8 cellular contexts compared by ENCODE assay signal in the genomic region with DNA sequence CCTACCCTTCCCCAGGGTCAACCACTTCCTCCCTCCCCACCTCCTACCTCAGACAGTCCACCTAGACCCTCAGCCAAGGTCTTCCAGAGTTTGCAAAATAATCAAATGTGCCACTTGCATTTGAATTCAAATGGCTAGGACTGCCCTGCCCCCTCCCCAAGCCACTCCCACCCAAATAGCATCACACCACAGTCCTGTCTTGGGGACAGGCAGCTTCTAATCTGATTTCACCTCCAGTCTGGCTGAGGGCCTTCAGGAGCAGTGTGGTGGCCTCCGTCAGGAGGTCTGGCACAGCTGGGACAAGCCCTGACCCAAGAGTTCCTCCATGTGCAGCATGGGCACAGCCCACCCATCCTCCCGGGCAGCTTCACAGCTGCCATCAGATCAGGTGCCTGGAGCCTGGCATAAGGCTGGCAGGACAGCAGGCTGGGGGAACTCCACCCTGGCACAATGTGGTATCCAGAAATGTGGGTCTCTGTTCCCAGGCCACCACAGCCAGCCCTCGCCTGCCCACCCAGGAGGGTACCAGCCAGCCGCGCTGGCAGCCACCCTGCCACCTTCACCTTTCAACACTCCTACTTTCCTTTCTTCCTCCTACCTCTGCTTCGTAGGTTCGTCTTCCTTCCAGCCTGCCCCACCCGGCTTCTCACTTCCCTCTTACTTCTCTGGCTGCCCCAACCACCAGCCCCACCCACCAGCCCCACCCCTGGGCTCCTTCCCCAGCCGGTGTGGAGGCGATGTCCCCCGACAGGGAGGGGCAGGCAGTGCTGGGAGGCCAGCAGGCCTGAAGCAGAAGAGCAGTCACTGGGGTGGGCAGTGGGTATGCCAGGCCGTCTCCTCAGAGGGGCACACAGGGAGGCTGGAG. TPM values are rescaled to one million over a fixed set of nuclear protein-coding genes. Genes with fewer than 3 reads are reported as not detected.
A peak's percentile ranks its signal among the peaks of the same experiment; 100 is the strongest.
DNase-seq lines count a peak whose midpoint lies in the region; ATAC-seq lines count a peak whose summit lies in the region.

A gene with protein sequence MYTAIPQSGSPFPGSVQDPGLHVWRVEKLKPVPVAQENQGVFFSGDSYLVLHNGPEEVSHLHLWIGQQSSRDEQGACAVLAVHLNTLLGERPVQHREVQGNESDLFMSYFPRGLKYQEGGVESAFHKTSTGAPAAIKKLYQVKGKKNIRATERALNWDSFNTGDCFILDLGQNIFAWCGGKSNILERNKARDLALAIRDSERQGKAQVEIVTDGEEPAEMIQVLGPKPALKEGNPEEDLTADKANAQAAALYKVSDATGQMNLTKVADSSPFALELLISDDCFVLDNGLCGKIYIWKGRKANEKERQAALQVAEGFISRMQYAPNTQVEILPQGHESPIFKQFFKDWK (minus strand): TSS at position 648 of the 865 bp plus-strand sequence. CDS start 8,221 bp downstream, outside the sequence.

- H3K27ac Mint-ChIP-seq in activated CD8-positive, alpha-beta memory T cell treated with anti-CD3 and anti-CD28 coated beads, Interleukin-2, amount 10 ng/mL, durations not matched to agents 7 days and 5 days = peak within 1 kb of the TSS; percentile 83

- intact Hi-C loops in sciatic nerve (cut with DNase I) = no loop called here

- no peaks in the 10 kb centered on the region for H3K9me3 ChIP-seq in KOPT-K1 (ENCODE audit: insufficient read depth, low read length, poor library complexity, severe bottlenecking)

- H3K27ac ChIP-seq in KOPT-K1 (ENCODE audit: low read depth, low read length, poor library complexity, severe bottlenecking) = peak within 1 kb of the TSS; percentile 97

- peaks cover 68% of the 10 kb centered on the region for H3K4me1 Mint-ChIP-seq in activated CD8-positive, alpha-beta memory T cell treated with anti-CD3 and anti-CD28 coated beads, Interleukin-2, amount 10 ng/mL, durations not matched to agents 7 days and 5 days

- peak; percentile 69 for ATAC-seq in GM21576 (IDR thresholded peaks at IDR 0.05; ENCODE audit: unreplicated experiment)
- ATAC-seq in activated CD8-positive, alpha-beta memory T cell treated with anti-CD3 and anti-CD28 coated beads, Interleukin-2, amount 10 ng/mL, durations not matched to agents 7 days and 5 days = peak; percentile 47
- ATAC-seq in sciatic nerve = peak; percentile 46

- H3K36me3 ChIP-seq in KOPT-K1 (ENCODE audit: insufficient read depth, low read length) = no peaks in the 10 kb centered on the region

- peaks cover under 1% of the 10 kb centered on the region for H3K9me3 Mint-ChIP-seq in activated CD8-positive, alpha-beta memory T cell treated with anti-CD3 and anti-CD28 coated beads, Interleukin-2, amount 10 ng/mL, durations not matched to agents 7 days and 5 days (ENCODE audit: low read depth)

- CTCF ChIA-PET in activated CD8-positive, alpha-beta memory T cell treated with anti-CD3 and anti-CD28 coated beads, Interleukin-2, amount 10 ng/mL, durations not matched to agents 7 days and 5 days (lab: Charles Lee) = interaction anchor here (1.9 kb wide), 1 partner anchor 142 kb away, joined by 8 read pairs; no protein-coding TSS in a partner anchor

- H3K4me3 Mint-ChIP-seq in activated CD8-positive, alpha-beta memory T cell treated with anti-CD3 and anti-CD28 coated beads, Interleukin-2, amount 10 ng/mL, durations not matched to agents 7 days and 5 days = peak within 1 kb of the TSS; percentile 78

- H3K27me3 Mint-ChIP-seq in activated CD8-positive, alpha-beta memory T cell treated with anti-CD3 and anti-CD28 coated beads, Interleukin-2, amount 10 ng/mL, durations not matched to agents 7 days and 5 days = peaks cover 8% of the 10 kb centered on the region

- peaks cover 8% of the 10 kb centered on the region for H3K36me3 Mint-ChIP-seq in activated CD8-positive, alpha-beta memory T cell treated with anti-CD3 and anti-CD28 coated beads, Interleukin-2, amount 10 ng/mL, durations not matched to agents 7 days and 5 days

- peak; percentile 69 for DNase-seq in Caki2 (ENCODE audit: low read depth)
- peak; percentile 79 for DNase-seq in activated CD8-positive, alpha-beta memory T cell treated with anti-CD3 and anti-CD28 coated beads, Interleukin-2, amount 10 ng/mL, durations not matched to agents 7 days and 5 days
- no peak for DNase-seq in glomerular endothelial cell (ENCODE audit: extremely low read depth, low read depth, low spot score)
- peak; percentile 73 for DNase-seq in sciatic nerve (ENCODE audit: low spot score)
- DNase-seq in NCI-H524 (lab: John Stamatoyannopoulos, UW) = no peak
- DNase-seq in DMS53 treated with DMSO at 0.1 percent for 48 hours (lab: John Stamatoyannopoulos, UW; ENCODE audit: unreplicated experiment) = no peak

- in situ Hi-C loops in Caki2 (cut with HindIII; ENCODE audit: low pct_unique_long_range_greater_than_20kb, low sequenced_read_pairs) = no loop called here

RNA-seq across cellular contexts. Expression of the gene that starts here (rescaled TPM):
- total RNA-seq in Caki2 (2014; rRNA removed; shearing (Covaris generic); ENCODE audit: low replicate concordance) = 429 and 545 TPM in 2 replicates
- 100 to 1,000 TPM; 204 to 211 TPM for total RNA-seq in activated CD8-positive, alpha-beta memory T cell treated with anti-CD3 and anti-CD28 coated beads, Interleukin-2, amount 10 ng/mL, durations not matched to agents 7 days and 5 days
- total RNA-seq in glomerular endothelial cell (63.1 and 183 TPM in 2 replicates), sciatic nerve (60.7 TPM)

Comparison
In these comparisons a context has a peak if more than half of its experiments do, and no peak if none do; other contexts are left out.
1. DNase-seq: peak in Caki2 (single experiment), activated CD8-positive, alpha-beta memory T cell treated with anti-CD3 and anti-CD28 coated beads, Interleukin-2, amount 10 ng/mL, durations not matched to agents 7 days and 5 days (single experiment) and sciatic nerve (single experiment); none in glomerular endothelial cell (single experiment), NCI-H524 (0 of 2) and DMS53 treated with DMSO at 0.1 percent for 48 hours (single experiment).
2. Peak in every context shown above with its lines, with median percentiles within 50 percentile points of each other: ATAC-seq.